Comparison of ENCODE assay signal across 1 cellular context in genomic region chr5:176529116-176529823, GRCh38.
TF ChIP-seq lines count a peak whose summit lies in the region.

No MANE protein-coding gene starts in this region.

TF ChIP-seq in GM12878, 131 proteins besides CTCF, POLR2A, EP300 and RAD21:
- TF ChIP-seq RELB (IDR thresholded peaks at IDR 0.05; ENCODE audit: low read depth): no peak
- TF ChIP-seq SP1 (IDR thresholded peaks at IDR 0.05; ENCODE audit: low read depth, low read length): no peak
- no peak for TF ChIP-seq TCF7 (IDR thresholded peaks at IDR 0.05; ENCODE audit: borderline replicate concordance)
- no peak for TF ChIP-seq PAX8 (IDR thresholded peaks at IDR 0.05)
- TF ChIP-seq MEF2A (IDR thresholded peaks at IDR 0.05; ENCODE audit: insufficient read depth, low read depth, low read length): no peak
- no peak for TF ChIP-seq HDAC2 (IDR thresholded peaks at IDR 0.05)
- no peak for TF ChIP-seq HDGF (IDR thresholded peaks at IDR 0.05)
- TF ChIP-seq PBX3 (IDR thresholded peaks at IDR 0.05; ENCODE audit: insufficient replicate concordance, low read depth, low read length): no peak
- TF ChIP-seq ETV6 (conservative IDR thresholded peaks at IDR 0.05 in 1 of 2, IDR thresholded peaks at IDR 0.05 in 1 of 2; ENCODE audit: borderline replicate concordance in 1 of 2, low read depth in 1 of 2): no peak
- TF ChIP-seq TBL1XR1 (IDR thresholded peaks at IDR 0.05; ENCODE audit: low read depth, low read length): no peak
